In genomic region chr2:226772389-226773179, GRCh38 we compare ENCODE assay signal across 8 cellular contexts. TPM values are rescaled to one million over a fixed set of nuclear protein-coding genes. Genes with fewer than 3 reads are reported as not detected.
A peak's percentile ranks its signal among the peaks of the same experiment; 100 is the strongest.
DNase-seq lines count a peak whose midpoint lies in the region; ATAC-seq and TF ChIP-seq lines count a peak whose summit lies in the region.

No MANE protein-coding gene starts in this region.

- CTCF ChIA-PET in activated naive CD4-positive, alpha-beta T cell treated with anti-CD3 and anti-CD28 coated beads for 36 hours (lab: Charles Lee): interaction anchor here (0.6 to 2.0 kb wide), 5 partner anchors 12 to 1016 kb away, joined by 3 to 6 read pairs (median 3); no protein-coding TSS in a partner anchor

- peaks cover 11% of the 10 kb centered on the region; the same call in 1 of the 2 replicates for H3K9me3 ChIP-seq in SJCRH30 (replicated peaks)
- no peaks in the 10 kb centered on the region for H3K9me3 ChIP-seq in cardiac muscle cell (ENCODE audit: low read depth)
- no peaks in the 10 kb centered on the region for H3K9me3 ChIP-seq in upper lobe of right lung
- H3K9me3 ChIP-seq in neural progenitor cell (ENCODE audit: low read depth): peaks cover 8% of the 10 kb centered on the region

- no peaks in the 10 kb centered on the region for H4K20me1 ChIP-seq in neural progenitor cell (ENCODE audit: low read depth)

- peaks cover 7% of the 10 kb centered on the region for H3K36me3 Mint-ChIP-seq in activated naive CD4-positive, alpha-beta T cell treated with anti-CD3 and anti-CD28 coated beads for 36 hours (ENCODE audit: low read depth)
- peaks cover 77% of the 10 kb centered on the region for H3K36me3 Mint-ChIP-seq in neural progenitor cell

- H3K36me3 ChIP-seq in SJCRH30 (peaks cover 72% of the 10 kb centered on the region), cardiac muscle cell (no peaks in the 10 kb centered on the region), upper lobe of right lung (no peaks in the 10 kb centered on the region), neural progenitor cell (no peaks in the 10 kb centered on the region)

- intact Hi-C loops in activated naive CD4-positive, alpha-beta T cell treated with anti-CD3 and anti-CD28 coated beads for 36 hours (cut with micrococcal nuclease): loop anchor here (1.0 to 5.0 kb wide), 3 partner anchors 16 to 120 kb away; no protein-coding TSS in a partner anchor
- intact Hi-C loops in upper lobe of right lung (cut with DNase I): no loop called here

- peak overlapping the region; percentile 10 for H3K4me3 Mint-ChIP-seq in activated naive CD4-positive, alpha-beta T cell treated with anti-CD3 and anti-CD28 coated beads for 36 hours
- H3K4me3 Mint-ChIP-seq in neural progenitor cell: no peak overlapping the region

- H3K9me3 Mint-ChIP-seq in activated naive CD4-positive, alpha-beta T cell treated with anti-CD3 and anti-CD28 coated beads for 36 hours: peaks cover 10% of the 10 kb centered on the region
- H3K9me3 Mint-ChIP-seq in neural progenitor cell: peaks cover 45% of the 10 kb centered on the region

- no peak overlapping the region for H3K4me2 ChIP-seq in neural progenitor cell

- H3K27ac Mint-ChIP-seq in activated naive CD4-positive, alpha-beta T cell treated with anti-CD3 and anti-CD28 coated beads for 36 hours: no peak overlapping the region
- no peak overlapping the region for H3K27ac Mint-ChIP-seq in neural progenitor cell

- H3F3A ChIP-seq in neural progenitor cell (ENCODE audit: low read depth): no peaks in the 10 kb centered on the region

- peak; percentile 97 for ATAC-seq in HG03066 (IDR thresholded peaks at IDR 0.05; ENCODE audit: low read depth, unreplicated experiment)
- peak; percentile 27 for ATAC-seq in upper lobe of right lung

- H3K9ac ChIP-seq in neural progenitor cell: no peak overlapping the region

- peak overlapping the region; percentile 44 for H3K27ac ChIP-seq in SJCRH30
- peak overlapping the region; percentile 84 for H3K27ac ChIP-seq in cardiac muscle cell
- H3K27ac ChIP-seq in upper lobe of right lung: no peak overlapping the region
- no peak overlapping the region for H3K27ac ChIP-seq in neural progenitor cell

- no peak overlapping the region for H2AFZ ChIP-seq in neural progenitor cell (replicated peaks)

- H3K27me3 ChIP-seq in SJCRH30 (no peaks in the 10 kb centered on the region), cardiac muscle cell (no peaks in the 10 kb centered on the region), upper lobe of right lung (no peaks in the 10 kb centered on the region), neural progenitor cell (no peaks in the 10 kb centered on the region)

- TF ChIP-seq CTCF in cardiac muscle cell (IDR thresholded peaks at IDR 0.05; ENCODE audit: low read depth, low read length) (no peak), upper lobe of right lung (IDR thresholded peaks at IDR 0.05) (no peak), neural progenitor cell (IDR thresholded peaks at IDR 0.05) (no peak)

- H3K4me3 ChIP-seq in SJCRH30: no peak overlapping the region
- no peak overlapping the region for H3K4me3 ChIP-seq in cardiac muscle cell
- H3K4me3 ChIP-seq in upper lobe of right lung: no peak overlapping the region
- H3K4me3 ChIP-seq in neural progenitor cell: no peak overlapping the region

- peaks cover 23% of the 10 kb centered on the region for H3K79me2 ChIP-seq in neural progenitor cell (ENCODE audit: low read depth)

- H3K27me3 Mint-ChIP-seq in activated naive CD4-positive, alpha-beta T cell treated with anti-CD3 and anti-CD28 coated beads for 36 hours (ENCODE audit: low read depth): no peaks in the 10 kb centered on the region
- peaks cover 3% of the 10 kb centered on the region for H3K27me3 Mint-ChIP-seq in neural progenitor cell (ENCODE audit: insufficient read depth, low read depth)

- H3K4me1 ChIP-seq in SJCRH30 (peaks cover 25% of the 10 kb centered on the region), cardiac muscle cell (ENCODE audit: low read depth) (peaks cover 60% of the 10 kb centered on the region), upper lobe of right lung (peaks cover 18% of the 10 kb centered on the region), neural progenitor cell (no peaks in the 10 kb centered on the region)

- no peak for DNase-seq in activated naive CD4-positive, alpha-beta T cell treated with anti-CD3 and anti-CD28 coated beads for 36 hours
- DNase-seq in activated naive CD4-positive, alpha-beta T cell (lab: John Stamatoyannopoulos, UW): no peak
- peak in 1 of 2 experiments; percentile 66 for DNase-seq in SJCRH30
- peak; percentile 42 to 53 for DNase-seq in cardiac muscle cell (ENCODE audit: low read depth in 1 of 2, low spot score in 1 of 2)
- DNase-seq in upper lobe of right lung: no peak
- DNase-seq in neural progenitor cell (ENCODE audit: low spot score): no peak
- no peak for DNase-seq in DMS53 (lab: John Stamatoyannopoulos, UW)

- peaks cover 21% of the 10 kb centered on the region for H3K4me1 Mint-ChIP-seq in activated naive CD4-positive, alpha-beta T cell treated with anti-CD3 and anti-CD28 coated beads for 36 hours (ENCODE audit: low read depth)
- peaks cover 16% of the 10 kb centered on the region for H3K4me1 Mint-ChIP-seq in neural progenitor cell

RNA-seq across cellular contexts. Expression of gene IRS1, which starts 27.0 kb away (rescaled TPM):
- 1 to 10 TPM; 2.6 to 2.7 TPM for total RNA-seq in activated naive CD4-positive, alpha-beta T cell treated with anti-CD3 and anti-CD28 coated beads for 36 hours
- total RNA-seq in SJCRH30 (2014; rRNA removed; shearing (Covaris generic)): 17.6 and 20.9 TPM in 2 replicates
- total RNA-seq in cardiac muscle cell (18.5 and 40.4 TPM in 2 replicates), upper lobe of right lung (10.6 TPM), neural progenitor cell (ENCODE audit: low replicate concordance) (8.4 and 13.0 TPM in 2 replicates)
- 4.1 and 11.5 TPM in 2 replicates for polyA plus RNA-seq in cardiac muscle cell

Comparison
In these comparisons a context has a peak if more than half of its experiments do, and no peak if none do; other contexts are left out.
1. DNase-seq: peak in cardiac muscle cell (2 of 2); none in activated naive CD4-positive, alpha-beta T cell treated with anti-CD3 and anti-CD28 coated beads for 36 hours (single experiment), activated naive CD4-positive, alpha-beta T cell (0 of 4), upper lobe of right lung (single experiment), neural progenitor cell (single experiment) and DMS53 (single experiment).
2. H3K27ac ChIP-seq: peak in SJCRH30 (single experiment) and cardiac muscle cell (single experiment); none in upper lobe of right lung (single experiment) and neural progenitor cell (single experiment).